Comparison of ENCODE assay signal across 14 cellular contexts in genomic region chr7:86667732-86668131, GRCh38. TPM values are rescaled to one million over a fixed set of nuclear protein-coding genes. Genes with fewer than 3 reads are reported as not detected.
DNase-seq lines count a peak whose midpoint lies in the region; ATAC-seq and TF ChIP-seq lines count a peak whose summit lies in the region.
"Had no signal": no experiment of that assay in that cellular context is flagged by ENCODE, and none has a peak within 500 bp of the region (broad histone marks: within the 10 kb centered on the region; RNA-seq: fewer than 3 reads in every experiment).

No MANE protein-coding gene starts in this region.

- peaks cover 11% of the 10 kb centered on the region for H3K27me3 Mint-ChIP-seq in chondrocyte (ENCODE audit: low read depth)
- H3K27me3 Mint-ChIP-seq: dendritic cell treated with granulocyte-macrophage colony-stimulating factor and Interleukin-4, amounts not matched to agents 40 ng/mL and 50 ng/mL, for 4 days; stimulated activated naive B cell treated with anti-CD40 and anti-IgM and Interleukin-4, amounts not matched to agents 10 μg/mL and 1 μg/mL and 100 μg/mL, for 72 hours had no signal

- TF ChIP-seq CTCF in chondrocyte (IDR thresholded peaks at IDR 0.05) (peak; percentile 27), brain microvascular endothelial cell (IDR thresholded peaks at IDR 0.05; ENCODE audit: low read depth, low read length, missing control alignments) (no peak)

- in situ Hi-C loops in brain microvascular endothelial cell (cut with HindIII; ENCODE audit: low pct_ligation_motif_present, low sequenced_read_pairs) = no loop called here

- H3K36me3 ChIP-seq in brain microvascular endothelial cell (replicated peaks) = no peaks in the 10 kb centered on the region

- DNase-seq in DMS153 treated with DMSO at 0.1 percent for 48 hours (lab: John Stamatoyannopoulos, UW; ENCODE audit: unreplicated experiment) = peak; percentile 39
- DNase-seq in NCI-H2081 treated with DMSO at 0.1 percent for 48 hours (lab: John Stamatoyannopoulos, UW) = peak; percentile 11
- no peak for DNase-seq in chondrocyte (ENCODE audit: low spot score)
- no peak for DNase-seq in hepatic stellate cell (ENCODE audit: low spot score)
- no peak for DNase-seq in NAMALWA (ENCODE audit: low spot score)
- DNase-seq in HK-2 (ENCODE audit: unreplicated experiment) = no peak
- no peak for DNase-seq in brain microvascular endothelial cell
- DNase-seq: EL; NCI-H446 treated with DMSO at 0.1 percent for 48 hours; Right ventricle myocardium superior; stimulated activated naive B cell treated with anti-CD40 and anti-IgM and Interleukin-4, amounts not matched to agents 10 μg/mL and 1 μg/mL and 100 μg/mL, for 72 hours had no signal

- no peaks in the 10 kb centered on the region for H3K9me3 Mint-ChIP-seq in chondrocyte (ENCODE audit: low read depth)
- H3K9me3 Mint-ChIP-seq: dendritic cell treated with granulocyte-macrophage colony-stimulating factor and Interleukin-4, amounts not matched to agents 40 ng/mL and 50 ng/mL, for 4 days had no signal

- H3K4me3 Mint-ChIP-seq in chondrocyte (ENCODE audit: unreplicated experiment) = no peak overlapping the region
- H3K4me3 Mint-ChIP-seq: dendritic cell treated with granulocyte-macrophage colony-stimulating factor and Interleukin-4, amounts not matched to agents 40 ng/mL and 50 ng/mL, for 4 days; stimulated activated naive B cell treated with anti-CD40 and anti-IgM and Interleukin-4, amounts not matched to agents 10 μg/mL and 1 μg/mL and 100 μg/mL, for 72 hours had no signal

- H3K4me1 Mint-ChIP-seq in chondrocyte (ENCODE audit: low read depth) = no peaks in the 10 kb centered on the region
- H3K4me1 Mint-ChIP-seq: stimulated activated naive B cell treated with anti-CD40 and anti-IgM and Interleukin-4, amounts not matched to agents 10 μg/mL and 1 μg/mL and 100 μg/mL, for 72 hours had no signal

- H3K27me3 ChIP-seq in brain microvascular endothelial cell (replicated peaks) = no peaks in the 10 kb centered on the region

- H3K4me3 ChIP-seq in brain microvascular endothelial cell (ENCODE audit: low read depth, low read length) = no peak overlapping the region

- no peaks in the 10 kb centered on the region for H3K36me3 Mint-ChIP-seq in chondrocyte (ENCODE audit: low read depth)
- H3K36me3 Mint-ChIP-seq: stimulated activated naive B cell treated with anti-CD40 and anti-IgM and Interleukin-4, amounts not matched to agents 10 μg/mL and 1 μg/mL and 100 μg/mL, for 72 hours had no signal

- ATAC-seq in GM21447 (IDR thresholded peaks at IDR 0.05; ENCODE audit: unreplicated experiment) = peak; percentile 63
- ATAC-seq: stimulated activated naive B cell treated with anti-CD40 and anti-IgM and Interleukin-4, amounts not matched to agents 10 μg/mL and 1 μg/mL and 100 μg/mL, for 72 hours had no signal

- no peak overlapping the region for H3K27ac Mint-ChIP-seq in chondrocyte (ENCODE audit: unreplicated experiment)
- H3K27ac Mint-ChIP-seq: dendritic cell treated with granulocyte-macrophage colony-stimulating factor and Interleukin-4, amounts not matched to agents 40 ng/mL and 50 ng/mL, for 4 days; stimulated activated naive B cell treated with anti-CD40 and anti-IgM and Interleukin-4, amounts not matched to agents 10 μg/mL and 1 μg/mL and 100 μg/mL, for 72 hours had no signal

- H3K27ac ChIP-seq in brain microvascular endothelial cell = no peak overlapping the region

RNA-seq across cellular contexts. Expression of gene GRM3, which starts 24.0 kb away (rescaled TPM):
- total RNA-seq in chondrocyte = not detected in 3 replicates
- total RNA-seq: renal cortical epithelial cell, Right ventricle myocardium superior had no signal

Comparison
In these comparisons a context has a peak if more than half of its experiments do, and no peak if none do; other contexts are left out.
1. DNase-seq: peak in DMS153 treated with DMSO at 0.1 percent for 48 hours (single experiment) and NCI-H2081 treated with DMSO at 0.1 percent for 48 hours (single experiment); none in chondrocyte (single experiment), hepatic stellate cell (single experiment), NAMALWA (single experiment), HK-2 (single experiment) and brain microvascular endothelial cell (single experiment).